22 cellular contexts compared by ENCODE assay signal in genomic region chr3:188617270-188617669, GRCh38.
DNase-seq lines count a peak whose midpoint lies in the region; ATAC-seq and TF ChIP-seq lines count a peak whose summit lies in the region.
"Had no signal": no experiment of that assay in that cellular context is flagged by ENCODE, and none has a peak within 500 bp of the region (broad histone marks: within the 10 kb centered on the region; RNA-seq: fewer than 3 reads in every experiment).

No MANE protein-coding gene starts in this region.

- ATAC-seq in gastroesophageal sphincter = no peak
- ATAC-seq in psoas muscle = peak; percentile 27 to 69 (median 50)
- no peak for ATAC-seq in stimulated activated naive CD8-positive, alpha-beta T cell treated with anti-CD3 and anti-CD28 coated beads, Interleukin-15, Interleukin-2, amounts not matched to agents 100 U/mL and 50 U/mL, for 24 hours
- ATAC-seq: GM12878 had no signal

- H3K4me3 ChIP-seq in esophagus muscularis mucosa (no peak overlapping the region), gastroesophageal sphincter (no peak overlapping the region), psoas muscle (no peak overlapping the region)
- H3K4me3 ChIP-seq: BLaER1, GM12878 had no signal

- DNase-seq in esophagus muscularis mucosa (ENCODE audit: extremely low spot score) = no peak
- no peak for DNase-seq in psoas muscle
- no peak for DNase-seq in NCI-H526 (lab: John Stamatoyannopoulos, UW)
- DNase-seq in stimulated activated naive CD8-positive, alpha-beta T cell treated with anti-CD3 and anti-CD28 coated beads, Interleukin-15, Interleukin-2, amounts not matched to agents 100 U/mL and 50 U/mL, for 24 hours = no peak
- DNase-seq: 8988T; ACHN; BE2C; C1 segment of cervical spinal cord; CD4-positive, alpha-beta memory T cell; CD4-positive, CD25-positive, alpha-beta regulatory T cell; CD8-positive, alpha-beta memory T cell; COR-L47; DMS 273 treated with DMSO at 0.1 percent for 48 hours; DMS153; DMS53; DMS79; DND-41; EL; GDM1 had no signal

- H3K36me3 ChIP-seq in esophagus muscularis mucosa = peaks cover 0 to 9% (median 0%) of the 10 kb centered on the region in 4 donors
- H3K36me3 ChIP-seq in gastroesophageal sphincter = no peaks in the 10 kb centered on the region
- H3K36me3 ChIP-seq in psoas muscle (ENCODE audit: insufficient read depth in 1 of 2, low read depth in 1 of 2) = no peaks in the 10 kb centered on the region
- H3K36me3 ChIP-seq: BE2C, BLaER1 had no signal

- no peak for TF ChIP-seq POLR2A in esophagus muscularis mucosa (IDR thresholded peaks at IDR 0.05; ENCODE audit: low read depth)
- TF ChIP-seq POLR2A in gastroesophageal sphincter (IDR thresholded peaks at IDR 0.05) = no peak

- H3K27ac ChIP-seq in esophagus muscularis mucosa (replicated peaks in 1 of 4) (peak overlapping the region in 3 of 4 donors; percentile 19 to 48 (median 46)), gastroesophageal sphincter (peak overlapping the region in 3 of 4 donors; percentile 6 to 67 (median 42)), psoas muscle (no peak overlapping the region)
- H3K27ac ChIP-seq: BLaER1 had no signal

- H3K4me1 ChIP-seq in esophagus muscularis mucosa = peaks cover 4 to 69% (median 54%) of the 10 kb centered on the region in 4 donors
- H3K4me1 ChIP-seq in gastroesophageal sphincter = peaks cover 0 to 44% (median 7%) of the 10 kb centered on the region in 3 donors
- no peaks in the 10 kb centered on the region for H3K4me1 ChIP-seq in psoas muscle
- H3K4me1 ChIP-seq: BE2C, BLaER1 had no signal

- TF ChIP-seq EP300 in esophagus muscularis mucosa (IDR thresholded peaks at IDR 0.05) = no peak
- no peak for TF ChIP-seq EP300 in gastroesophageal sphincter (IDR thresholded peaks at IDR 0.05)

- no peak for TF ChIP-seq CTCF in esophagus muscularis mucosa (IDR thresholded peaks at IDR 0.05)
- no peak for TF ChIP-seq CTCF in gastroesophageal sphincter (IDR thresholded peaks at IDR 0.05)
- TF ChIP-seq CTCF in psoas muscle (IDR thresholded peaks at IDR 0.05) = no peak

- H3K9me3 ChIP-seq in esophagus muscularis mucosa (no peaks in the 10 kb centered on the region), gastroesophageal sphincter (no peaks in the 10 kb centered on the region), psoas muscle (no peaks in the 10 kb centered on the region)
- H3K9me3 ChIP-seq: BE2C, BLaER1 had no signal

- intact Hi-C loops in esophagus muscularis mucosa (cut with DNase I) (no loop called here), psoas muscle (cut with DNase I) (loop anchor here in 1 of 2 donors (10.0 kb wide), 1 partner anchor 328 kb away; no protein-coding TSS in a partner anchor)

- H3K27me3 ChIP-seq in esophagus muscularis mucosa (no peaks in the 10 kb centered on the region), gastroesophageal sphincter (no peaks in the 10 kb centered on the region), psoas muscle (ENCODE audit: insufficient read depth in 3 of 3, low read length in 2 of 3) (no peaks in the 10 kb centered on the region)
- H3K27me3 ChIP-seq: BE2C, BLaER1 had no signal

- WGBS in esophagus muscularis mucosa = 51% methylated on average over 2 of the region's 2 CpGs
- WGBS in gastroesophageal sphincter (ENCODE audit: low coverage in 1 of 2), 2 donors = 71 to 72% methylated on average over 2 of the region's 2 CpGs
- 44 to 68% (median 57%) methylated on average over 2 of the region's 2 CpGs for WGBS in psoas muscle, 3 donors

Comparison
In these comparisons a context has a peak if more than half of its experiments do, and no peak if none do; other contexts are left out.
1. ATAC-seq: peak in psoas muscle (4 of 4); none in gastroesophageal sphincter (single experiment) and stimulated activated naive CD8-positive, alpha-beta T cell treated with anti-CD3 and anti-CD28 coated beads, Interleukin-15, Interleukin-2, amounts not matched to agents 100 U/mL and 50 U/mL, for 24 hours (single experiment).